Comparison of ENCODE assay signal across 20 cellular contexts in genomic region chr2:27652341-27652740, GRCh38. TPM values are rescaled to one million over a fixed set of nuclear protein-coding genes. Genes with fewer than 3 reads are reported as not detected.
A peak's percentile ranks its signal among the peaks of the same experiment; 100 is the strongest.
DNase-seq lines count a peak whose midpoint lies in the region; ATAC-seq and TF ChIP-seq lines count a peak whose summit lies in the region.
"Had no signal": no experiment of that assay in that cellular context is flagged by ENCODE, and none has a peak within 500 bp of the region (broad histone marks: within the 10 kb centered on the region; RNA-seq: fewer than 3 reads in every experiment).

No MANE protein-coding gene starts in this region.

- no peak overlapping the region for H2AFZ ChIP-seq in mammary epithelial cell (ENCODE audit: low read depth, low read length)

- H3K27me3 ChIP-seq in mammary epithelial cell (ENCODE audit: insufficient read depth, low read length) (no peaks in the 10 kb centered on the region), breast epithelium (no peaks in the 10 kb centered on the region)
- H3K27me3 ChIP-seq: adrenal gland, neutrophil, sigmoid colon, testis had no signal

- POLR2A ChIA-PET in activated naive CD8-positive, alpha-beta T cell treated with anti-CD3 and anti-CD28 coated beads, Interleukin-2, amount 10 ng/mL, durations not matched to agents 7 days and 5 days (lab: Charles Lee) = no interaction called here

- TF ChIP-seq CTCF in mammary epithelial cell (conservative IDR thresholded peaks at IDR 0.05 in 1 of 2, IDR thresholded peaks at IDR 0.05 in 1 of 2; ENCODE audit: extremely low read depth in 1 of 2, insufficient read depth in 1 of 2, low read depth in 1 of 2, low read length in 2 of 2) (no peak), breast epithelium (IDR thresholded peaks at IDR 0.05) (no peak)

- intact Hi-C loops in mammary epithelial cell (cut with micrococcal nuclease) = no loop called here
- intact Hi-C loops in breast epithelium (cut with DNase I; ENCODE audit: low total_unique reads) = no loop called here

- dilution Hi-C loops in mammary epithelial cell (cut with HindIII; ENCODE audit: low sequenced_read_pairs) = no loop called here

- peak overlapping the region; percentile 52 for H3K27ac ChIP-seq in mammary epithelial cell (ENCODE audit: insufficient read depth, low read depth, low read length)
- H3K27ac ChIP-seq in breast epithelium = no peak overlapping the region
- H3K27ac ChIP-seq: adrenal gland, left ventricle myocardium inferior, neutrophil, sigmoid colon, testis had no signal

- no peaks in the 10 kb centered on the region for H3K27me3 Mint-ChIP-seq in activated naive CD8-positive, alpha-beta T cell treated with anti-CD3 and anti-CD28 coated beads, Interleukin-2, amount 10 ng/mL, durations not matched to agents 7 days and 5 days
- H3K27me3 Mint-ChIP-seq: brain; progenitor cell of endocrine pancreas; stimulated activated naive B cell treated with anti-CD40 and anti-IgM and Interleukin-4, amounts not matched to agents 10 μg/mL and 1 μg/mL and 100 μg/mL, for 72 hours had no signal

- no TSS peak for BruUV-seq in mammary epithelial cell (replicated peaks; lab: Mats Ljungman, UMichigan)

- DNase-seq in mammary epithelial cell (no peak), breast epithelium (ENCODE audit: low spot score in 2 of 2) (no peak), DMS53 (lab: John Stamatoyannopoulos, UW) (no peak)
- no peak for DNase-seq in activated naive CD8-positive, alpha-beta T cell treated with anti-CD3 and anti-CD28 coated beads, Interleukin-2, amount 10 ng/mL, durations not matched to agents 7 days and 5 days
- no peak for DNase-seq in stimulated activated effector memory CD8-positive, alpha-beta T cell treated with anti-CD3 and anti-CD28 coated beads, Interleukin-12 subunit alpha, Interleukin-12 subunit beta, amount 100 ng/mL, for 72 hours (ENCODE audit: low spot score in 2 of 2)
- DNase-seq: adrenal gland; C1 segment of cervical spinal cord; DND-41; left ventricle myocardium inferior; MV-4-11; sigmoid colon; SK-N-SH; stimulated activated CD4-positive, alpha-beta T cell treated with anti-CD3 and anti-CD28 coated beads, Interleukin-4, amount 100 ng/mL, for 4 hours; stimulated activated naive B cell treated with anti-CD40 and anti-IgM and Interleukin-4, amounts not matched to agents 10 μg/mL and 1 μg/mL and 100 μg/mL, for 72 hours; testis had no signal

- in situ Hi-C loops in mammary epithelial cell (cut with MboI; ENCODE audit: low sequenced_read_pairs in 2 of 2) = no loop called here

- no peak for ATAC-seq in activated naive CD8-positive, alpha-beta T cell treated with anti-CD3 and anti-CD28 coated beads, Interleukin-2, amount 10 ng/mL, durations not matched to agents 7 days and 5 days (ENCODE audit: low read depth)
- ATAC-seq in stimulated activated effector memory CD8-positive, alpha-beta T cell treated with anti-CD3 and anti-CD28 coated beads, Interleukin-12 subunit alpha, Interleukin-12 subunit beta, amount 100 ng/mL, for 72 hours = no peak
- ATAC-seq: stimulated activated naive B cell treated with anti-CD40 and anti-IgM and Interleukin-4, amounts not matched to agents 10 μg/mL and 1 μg/mL and 100 μg/mL, for 72 hours had no signal

- H3K4me1 Mint-ChIP-seq in activated naive CD8-positive, alpha-beta T cell treated with anti-CD3 and anti-CD28 coated beads, Interleukin-2, amount 10 ng/mL, durations not matched to agents 7 days and 5 days = peaks cover 6% of the 10 kb centered on the region
- peaks cover 18% of the 10 kb centered on the region for H3K4me1 Mint-ChIP-seq in stimulated activated effector memory CD8-positive, alpha-beta T cell treated with anti-CD3 and anti-CD28 coated beads, Interleukin-12 subunit alpha, Interleukin-12 subunit beta, amount 100 ng/mL, for 72 hours

- peak overlapping the region; percentile 17 for H3K27ac Mint-ChIP-seq in activated naive CD8-positive, alpha-beta T cell treated with anti-CD3 and anti-CD28 coated beads, Interleukin-2, amount 10 ng/mL, durations not matched to agents 7 days and 5 days
- H3K27ac Mint-ChIP-seq in stimulated activated effector memory CD8-positive, alpha-beta T cell treated with anti-CD3 and anti-CD28 coated beads, Interleukin-12 subunit alpha, Interleukin-12 subunit beta, amount 100 ng/mL, for 72 hours = peak overlapping the region; percentile 23
- H3K27ac Mint-ChIP-seq: activated T-helper 1 cell treated with anti-CD3 and anti-CD28 coated beads, Interleukin-12 subunit alpha, Interleukin-12 subunit beta, Interleukin-2, Interleukin-4 antibody, amounts not matched to agents 30 ng/mL and 10 ng/mL and 1 ng/mL, durations not matched to agents 14 hours and 24 hours and 36 hours; brain; progenitor cell of endocrine pancreas; stimulated activated naive B cell treated with anti-CD40 and anti-IgM and Interleukin-4, amounts not matched to agents 10 μg/mL and 1 μg/mL and 100 μg/mL, for 72 hours; T-helper 1 cell treated with Interleukin-12 subunit alpha and Interleukin-12 subunit beta and Interleukin-4 antibody, amounts not matched to agents 30 μg/mL and 1 μg/mL, for 36 hours had no signal

- H3K4me2 ChIP-seq in mammary epithelial cell (ENCODE audit: insufficient read depth, low read depth, low read length) = peak overlapping the region; percentile 34
- H3K4me2 ChIP-seq: SK-N-SH had no signal

- no peak overlapping the region for H3K4me3 Mint-ChIP-seq in activated naive CD8-positive, alpha-beta T cell treated with anti-CD3 and anti-CD28 coated beads, Interleukin-2, amount 10 ng/mL, durations not matched to agents 7 days and 5 days
- no peak overlapping the region for H3K4me3 Mint-ChIP-seq in stimulated activated effector memory CD8-positive, alpha-beta T cell treated with anti-CD3 and anti-CD28 coated beads, Interleukin-12 subunit alpha, Interleukin-12 subunit beta, amount 100 ng/mL, for 72 hours
- H3K4me3 Mint-ChIP-seq: activated T-helper 1 cell treated with anti-CD3 and anti-CD28 coated beads, Interleukin-12 subunit alpha, Interleukin-12 subunit beta, Interleukin-2, Interleukin-4 antibody, amounts not matched to agents 30 ng/mL and 10 ng/mL and 1 ng/mL, durations not matched to agents 14 hours and 24 hours and 36 hours; brain; stimulated activated naive B cell treated with anti-CD40 and anti-IgM and Interleukin-4, amounts not matched to agents 10 μg/mL and 1 μg/mL and 100 μg/mL, for 72 hours; T-helper 1 cell treated with Interleukin-12 subunit alpha and Interleukin-12 subunit beta and Interleukin-4 antibody, amounts not matched to agents 30 μg/mL and 1 μg/mL, for 36 hours had no signal

- peaks cover 38% of the 10 kb centered on the region for H3K36me3 ChIP-seq in mammary epithelial cell (ENCODE audit: insufficient read depth, low read length)
- peaks cover 5% of the 10 kb centered on the region for H3K36me3 ChIP-seq in breast epithelium

- H4K20me1 ChIP-seq in mammary epithelial cell (ENCODE audit: insufficient read depth, low read length) = no peaks in the 10 kb centered on the region

- TF ChIP-seq POLR2A in breast epithelium (IDR thresholded peaks at IDR 0.05) = no peak

- H3K9ac ChIP-seq in mammary epithelial cell (ENCODE audit: insufficient read depth, low read length) = no peak overlapping the region
- H3K9ac ChIP-seq: SK-N-SH had no signal

- H3K4me3 ChIP-seq in mammary epithelial cell (replicated peaks in 1 of 3; ENCODE audit: insufficient read depth in 1 of 3, low read depth in 2 of 3, low read length in 3 of 3) (no peak overlapping the region), breast epithelium (no peak overlapping the region)
- H3K4me3 ChIP-seq: adrenal gland, left ventricle myocardium inferior, sigmoid colon, testis had no signal

- H3K79me2 ChIP-seq in mammary epithelial cell (ENCODE audit: insufficient read depth, low read length) = peaks cover 5% of the 10 kb centered on the region

- H3K9me3 Mint-ChIP-seq in activated naive CD8-positive, alpha-beta T cell treated with anti-CD3 and anti-CD28 coated beads, Interleukin-2, amount 10 ng/mL, durations not matched to agents 7 days and 5 days = no peaks in the 10 kb centered on the region
- H3K9me3 Mint-ChIP-seq in stimulated activated effector memory CD8-positive, alpha-beta T cell treated with anti-CD3 and anti-CD28 coated beads, Interleukin-12 subunit alpha, Interleukin-12 subunit beta, amount 100 ng/mL, for 72 hours = no peaks in the 10 kb centered on the region
- H3K9me3 Mint-ChIP-seq: activated T-helper 1 cell treated with anti-CD3 and anti-CD28 coated beads, Interleukin-12 subunit alpha, Interleukin-12 subunit beta, Interleukin-2, Interleukin-4 antibody, amounts not matched to agents 30 ng/mL and 10 ng/mL and 1 ng/mL, durations not matched to agents 14 hours and 24 hours and 36 hours; brain; stimulated activated naive B cell treated with anti-CD40 and anti-IgM and Interleukin-4, amounts not matched to agents 10 μg/mL and 1 μg/mL and 100 μg/mL, for 72 hours; T-helper 1 cell treated with Interleukin-12 subunit alpha and Interleukin-12 subunit beta and Interleukin-4 antibody, amounts not matched to agents 30 μg/mL and 1 μg/mL, for 36 hours had no signal

- peaks cover 32% of the 10 kb centered on the region for H3K36me3 Mint-ChIP-seq in activated naive CD8-positive, alpha-beta T cell treated with anti-CD3 and anti-CD28 coated beads, Interleukin-2, amount 10 ng/mL, durations not matched to agents 7 days and 5 days
- peaks cover 99% of the 10 kb centered on the region for H3K36me3 Mint-ChIP-seq in stimulated activated effector memory CD8-positive, alpha-beta T cell treated with anti-CD3 and anti-CD28 coated beads, Interleukin-12 subunit alpha, Interleukin-12 subunit beta, amount 100 ng/mL, for 72 hours

- H3K9me3 ChIP-seq in mammary epithelial cell (replicated peaks; ENCODE audit: insufficient read depth, low read length) (no peaks in the 10 kb centered on the region), breast epithelium (no peaks in the 10 kb centered on the region)
- H3K9me3 ChIP-seq: adrenal gland, left ventricle myocardium inferior, neutrophil, sigmoid colon, SK-N-SH, testis had no signal

- CTCF ChIA-PET in mammary epithelial cell (lab: Charles Lee; ENCODE audit: low non-redundant PET) = interaction anchor here (0.7 kb wide), 1 partner anchor 245 kb away, joined by 4 read pairs; no protein-coding TSS in a partner anchor

- peaks cover 17% of the 10 kb centered on the region for H3K4me1 ChIP-seq in mammary epithelial cell (ENCODE audit: insufficient read depth, low read length)
- H3K4me1 ChIP-seq in breast epithelium = no peaks in the 10 kb centered on the region
- H3K4me1 ChIP-seq: adrenal gland, left ventricle myocardium inferior, sigmoid colon, testis had no signal

RNA-seq across cellular contexts. Expression of gene SUPT7L, which starts 11.1 kb away (rescaled TPM):
- total RNA-seq in mammary epithelial cell (10 to 100 TPM; 31.2 to 46.2 TPM), breast epithelium (10 to 100 TPM; 21.4 to 34.2 (median 25.9) TPM)
- polyA plus RNA-seq in mammary epithelial cell = 28.8 TPM
- polyA minus RNA-seq in mammary epithelial cell = 13.9 TPM
- 10 to 100 TPM; 42.8 to 43.4 TPM for total RNA-seq in activated naive CD8-positive, alpha-beta T cell treated with anti-CD3 and anti-CD28 coated beads, Interleukin-2, amount 10 ng/mL, durations not matched to agents 7 days and 5 days

RNA-seq across cellular contexts. Expression of gene SLC4A1AP, which starts 11.3 kb away (rescaled TPM):
- total RNA-seq in mammary epithelial cell = 10 to 100 TPM; 23.8 to 26.1 TPM
- polyA plus RNA-seq in mammary epithelial cell = 10.9 TPM
- 5.4 TPM for polyA minus RNA-seq in mammary epithelial cell
- total RNA-seq in breast epithelium = 10 to 100 TPM; 23.3 to 27.1 (median 24.3) TPM
- 10 to 100 TPM; 25.1 to 27.4 TPM for total RNA-seq in activated naive CD8-positive, alpha-beta T cell treated with anti-CD3 and anti-CD28 coated beads, Interleukin-2, amount 10 ng/mL, durations not matched to agents 7 days and 5 days

RNA-seq across cellular contexts. Expression of gene GPN1, which starts 23.5 kb away (rescaled TPM):
- total RNA-seq in mammary epithelial cell (10 to 100 TPM; 42.9 to 46.8 TPM), breast epithelium (10 to 100 TPM; 24.2 to 30.3 (median 25.6) TPM)
- polyA plus RNA-seq in mammary epithelial cell = 64.0 TPM
- polyA minus RNA-seq in mammary epithelial cell = 75.2 TPM
- total RNA-seq in activated naive CD8-positive, alpha-beta T cell treated with anti-CD3 and anti-CD28 coated beads, Interleukin-2, amount 10 ng/mL, durations not matched to agents 7 days and 5 days = 10 to 100 TPM; 32.7 to 37.4 TPM

RNA-seq across cellular contexts. Expression of gene CCDC121, which starts 23.5 kb away (rescaled TPM):
- 1 to 10 TPM; 1.2 to 1.9 TPM for total RNA-seq in mammary epithelial cell
- polyA plus RNA-seq in mammary epithelial cell = 1.0 TPM
- polyA minus RNA-seq in mammary epithelial cell = not detected
- 1 to 10 TPM; 4.9 to 8.9 (median 5.1) TPM for total RNA-seq in breast epithelium
- total RNA-seq in activated naive CD8-positive, alpha-beta T cell treated with anti-CD3 and anti-CD28 coated beads, Interleukin-2, amount 10 ng/mL, durations not matched to agents 7 days and 5 days = 1 to 10 TPM; 1.1 to 1.6 TPM
